ENCODE assay signal across 17 cellular contexts in genomic region chr16:53111078-53111776, GRCh38. TPM values are rescaled to one million over a fixed set of nuclear protein-coding genes. Genes with fewer than 3 reads are reported as not detected.
A peak's percentile ranks its signal among the peaks of the same experiment; 100 is the strongest.
DNase-seq lines count a peak whose midpoint lies in the region; ATAC-seq lines count a peak whose summit lies in the region.
"Had no signal": no experiment of that assay in that cellular context is flagged by ENCODE, and none has a peak within 500 bp of the region (broad histone marks: within the 10 kb centered on the region; RNA-seq: fewer than 3 reads in every experiment).

No MANE protein-coding gene starts in this region.

- DNase-seq in effector memory CD8-positive, alpha-beta T cell, result no peak
- no peak for DNase-seq in HuH-7 (ENCODE audit: low spot score)
- DNase-seq in trophoblast cell, result no peak
- no peak for DNase-seq in activated T-cell treated with anti-CD3 and anti-CD28 coated beads for 4 hours
- DNase-seq: activated CD4-positive, alpha-beta T cell treated with anti-CD3 and anti-CD28 coated beads, Interleukin-2, amount 50 U/mL, for 1 hour; body of pancreas; CD8-positive, alpha-beta T cell; NCI-H2081 treated with DMSO at 0.1 percent for 48 hours; T-cell had no signal

- H3K36me3 Mint-ChIP-seq in effector memory CD8-positive, alpha-beta T cell (ENCODE audit: insufficient read depth), result no peaks in the 10 kb centered on the region
- peaks cover 10% of the 10 kb centered on the region for H3K36me3 Mint-ChIP-seq in stimulated activated memory B cell treated with anti-CD40 and anti-IgM and Interleukin-4, amounts not matched to agents 10 μg/mL and 1 μg/mL and 100 μg/mL, for 72 hours
- H3K36me3 Mint-ChIP-seq: CD8-positive, alpha-beta T cell had no signal

- peaks cover 0 to 6% of the 10 kb centered on the region in 2 donors for H3K4me1 Mint-ChIP-seq in effector memory CD8-positive, alpha-beta T cell (ENCODE audit: low read depth in 2 of 2)
- H3K4me1 Mint-ChIP-seq in stimulated activated memory B cell treated with anti-CD40 and anti-IgM and Interleukin-4, amounts not matched to agents 10 μg/mL and 1 μg/mL and 100 μg/mL, for 72 hours, result peaks cover 34% of the 10 kb centered on the region
- H3K4me1 Mint-ChIP-seq: T-cell had no signal

- no CpG with 5 or more reads among the region's 5 CpGs for WGBS in trophoblast cell (ENCODE audit: extremely low coverage, insufficient coverage, insufficient read length)

- no peak overlapping the region for H3K4me2 ChIP-seq in trophoblast cell (ENCODE audit: low read length)
- H3K4me2 ChIP-seq: KMS-11 had no signal

- no peaks in the 10 kb centered on the region for H3K79me2 ChIP-seq in trophoblast cell (ENCODE audit: control insufficient read depth, insufficient read depth, low read length, poor library complexity)

- H3K18ac ChIP-seq in trophoblast cell (ENCODE audit: low read length), result no peak overlapping the region

- H3K27ac ChIP-seq in trophoblast cell (ENCODE audit: low read depth, low read length), result no peak overlapping the region
- H3K27ac ChIP-seq: body of pancreas, KMS-11, thoracic aorta had no signal

- H4K8ac ChIP-seq in trophoblast cell (ENCODE audit: low read depth, low read length), result no peak overlapping the region

- H2BK120ac ChIP-seq in trophoblast cell (ENCODE audit: insufficient read depth, low read length, poor library complexity), result no peak overlapping the region

- no peak overlapping the region for H3K4me3 ChIP-seq in trophoblast cell (ENCODE audit: low read depth, low read length)
- H3K4me3 ChIP-seq: body of pancreas, skin epidermis, thoracic aorta had no signal

- H3K27ac Mint-ChIP-seq in effector memory CD8-positive, alpha-beta T cell, result peak overlapping the region; percentile 38 to 60
- peak overlapping the region; percentile 80 for H3K27ac Mint-ChIP-seq in stimulated activated memory B cell treated with anti-CD40 and anti-IgM and Interleukin-4, amounts not matched to agents 10 μg/mL and 1 μg/mL and 100 μg/mL, for 72 hours
- H3K27ac Mint-ChIP-seq: activated T-helper 2 cell treated with anti-CD3 and anti-CD28 coated beads, Interferon-gamma antibody, Interleukin-2, Interleukin-4, amounts not matched to agents 10 μg/mL and 5 μg/mL and 100 μg/mL, durations not matched to agents 14 hours and 24 hours and 36 hours; CD8-positive, alpha-beta T cell; T-cell had no signal

- no peaks in the 10 kb centered on the region for H3K9me3 Mint-ChIP-seq in effector memory CD8-positive, alpha-beta T cell
- H3K9me3 Mint-ChIP-seq in stimulated activated memory B cell treated with anti-CD40 and anti-IgM and Interleukin-4, amounts not matched to agents 10 μg/mL and 1 μg/mL and 100 μg/mL, for 72 hours, result no peaks in the 10 kb centered on the region
- H3K9me3 Mint-ChIP-seq: activated T-helper 2 cell treated with anti-CD3 and anti-CD28 coated beads, Interferon-gamma antibody, Interleukin-2, Interleukin-4, amounts not matched to agents 10 μg/mL and 5 μg/mL and 100 μg/mL, durations not matched to agents 14 hours and 24 hours and 36 hours; CD8-positive, alpha-beta T cell; T-cell had no signal

- H3K4ac ChIP-seq in trophoblast cell (ENCODE audit: low read depth, low read length), result no peak overlapping the region

- peak; percentile 63 for ATAC-seq in GM19023 (IDR thresholded peaks at IDR 0.05; ENCODE audit: unreplicated experiment)
- peak; percentile 48 for ATAC-seq in HG02870 (IDR thresholded peaks at IDR 0.05; ENCODE audit: unreplicated experiment)
- ATAC-seq in effector memory CD8-positive, alpha-beta T cell (replicated peaks), result no peak
- no peak for ATAC-seq in stimulated activated memory B cell treated with anti-CD40 and anti-IgM and Interleukin-4, amounts not matched to agents 10 μg/mL and 1 μg/mL and 100 μg/mL, for 72 hours
- ATAC-seq: body of pancreas; CD8-positive, alpha-beta T cell; HCT116; T-cell had no signal

- no peak overlapping the region for H3K9ac ChIP-seq in trophoblast cell (ENCODE audit: low read length)
- H3K9ac ChIP-seq: KMS-11 had no signal

- no peaks in the 10 kb centered on the region for H3K27me3 ChIP-seq in trophoblast cell (ENCODE audit: insufficient read depth, low read length)
- H3K27me3 ChIP-seq: body of pancreas had no signal

- H3K9me3 ChIP-seq in trophoblast cell (ENCODE audit: insufficient read depth, low read depth, low read length), result no peaks in the 10 kb centered on the region
- H3K9me3 ChIP-seq: body of pancreas, thoracic aorta had no signal

- H3K36me3 ChIP-seq in trophoblast cell (ENCODE audit: control insufficient read depth in 1 of 2, insufficient read depth in 2 of 2, low read length in 2 of 2), result no peaks in the 10 kb centered on the region
- H3K36me3 ChIP-seq: thoracic aorta had no signal

- no peak overlapping the region for H2AFZ ChIP-seq in trophoblast cell (ENCODE audit: insufficient read depth, low read length, poor library complexity)

- no peak overlapping the region for H2BK5ac ChIP-seq in trophoblast cell (ENCODE audit: low read depth, low read length, poor library complexity)

- peaks cover 0 to 2% of the 10 kb centered on the region in 2 experiments for H3K4me1 ChIP-seq in trophoblast cell (ENCODE audit: control insufficient read depth in 1 of 2, insufficient read depth in 2 of 2, low read length in 2 of 2)

- no peak overlapping the region for H2AK5ac ChIP-seq in trophoblast cell (ENCODE audit: low read length)

- H4K12ac ChIP-seq in trophoblast cell (ENCODE audit: low read depth, low read length), result no peak overlapping the region

- H3K4me3 Mint-ChIP-seq in effector memory CD8-positive, alpha-beta T cell, result no peak overlapping the region
- peak overlapping the region; percentile 8 for H3K4me3 Mint-ChIP-seq in stimulated activated memory B cell treated with anti-CD40 and anti-IgM and Interleukin-4, amounts not matched to agents 10 μg/mL and 1 μg/mL and 100 μg/mL, for 72 hours
- H3K4me3 Mint-ChIP-seq: CD8-positive, alpha-beta T cell; T-cell had no signal

- H2BK12ac ChIP-seq in trophoblast cell (ENCODE audit: low read length), result no peak overlapping the region

- H3K79me1 ChIP-seq in trophoblast cell (ENCODE audit: low read length), result no peaks in the 10 kb centered on the region

- H3K14ac ChIP-seq in trophoblast cell (ENCODE audit: low read length), result no peak overlapping the region

- no peak overlapping the region for H3K23ac ChIP-seq in trophoblast cell (ENCODE audit: low read length)

- H4K91ac ChIP-seq in trophoblast cell (ENCODE audit: low read depth, low read length), result no peak overlapping the region

- H3K27me3 Mint-ChIP-seq in effector memory CD8-positive, alpha-beta T cell, result no peaks in the 10 kb centered on the region
- H3K27me3 Mint-ChIP-seq in stimulated activated memory B cell treated with anti-CD40 and anti-IgM and Interleukin-4, amounts not matched to agents 10 μg/mL and 1 μg/mL and 100 μg/mL, for 72 hours, result no peaks in the 10 kb centered on the region
- H3K27me3 Mint-ChIP-seq: T-cell had no signal

RNA-seq across cellular contexts. Expression of gene CHD9, which starts 56.4 kb away (rescaled TPM):
- polyA plus RNA-seq in trophoblast cell (2013), result 16.0 and 18.3 TPM in 2 replicates

RNA-seq across cellular contexts. Expression of gene CHD9NB, which starts 58.5 kb away (rescaled TPM):
- 0.68 and 0.71 TPM in 2 replicates for polyA plus RNA-seq in trophoblast cell (2013)

Comparison
In these comparisons a context has a peak if more than half of its experiments do, and no peak if none do; other contexts are left out.
1. ATAC-seq: peak in GM19023 (single experiment) and HG02870 (single experiment); none in effector memory CD8-positive, alpha-beta T cell (single experiment) and stimulated activated memory B cell treated with anti-CD40 and anti-IgM and Interleukin-4, amounts not matched to agents 10 μg/mL and 1 μg/mL and 100 μg/mL, for 72 hours (single experiment).